ENCODE assay signal across 30 cellular contexts in genomic region chr5:171318026-171318425, GRCh38. TPM values are rescaled to one million over a fixed set of nuclear protein-coding genes. Genes with fewer than 3 reads are reported as not detected.
"Had no signal": no experiment of that assay in that cellular context is flagged by ENCODE, and none has a peak within 500 bp of the region (broad histone marks: within the 10 kb centered on the region; RNA-seq: fewer than 3 reads in every experiment).

No MANE protein-coding gene starts in this region.

- DNase-seq: activated CD4-positive, alpha-beta T cell treated with anti-CD3 and anti-CD28 coated beads, Interleukin-2, amount 10 ng/mL, durations not matched to agents 7 days and 5 days; activated CD4-positive, CD25-positive, alpha-beta regulatory T cell treated with anti-CD3 and anti-CD28 coated beads, Interleukin-2, amount 50 U/mL, for 72 hours; activated CD8-positive, alpha-beta memory T cell treated with anti-CD3 and anti-CD28 coated beads, Interleukin-2, amount 10 ng/mL, durations not matched to agents 7 days and 5 days; activated CD8-positive, alpha-beta T cell treated with anti-CD3 and anti-CD28 coated beads for 36 hours; activated naive CD4-positive, alpha-beta T cell treated with Interleukin-2 at 50 U/mL for 16 hours; activated naive CD8-positive, alpha-beta T cell treated with anti-CD3 and anti-CD28 coated beads, Interleukin-2, amount 10 ng/mL, durations not matched to agents 7 days and 5 days; activated T-cell treated with anti-CD3 and anti-CD28 coated beads for 4 hours; amniotic stem cell; esophagus squamous epithelium; heart left ventricle; left ventricle myocardium inferior; naive thymus-derived CD8-positive, alpha-beta T cell; ovary; psoas muscle; right cardiac atrium; stimulated activated CD4-positive, alpha-beta T cell treated with anti-CD3 and anti-CD28 coated beads, Interleukin-12 subunit alpha, Interleukin-12 subunit beta, amount 100 ng/mL, for 4 hours; stimulated activated CD4-positive, alpha-beta T cell treated with anti-CD3 and anti-CD28 coated beads, Interleukin-4, amount 100 ng/mL, for 4 hours; stimulated activated naive CD8-positive, alpha-beta T cell treated with anti-CD3 and anti-CD28 coated beads, Interleukin-15, Interleukin-2, amounts not matched to agents 100 U/mL and 50 U/mL, for 24 hours; T-cell had no signal

- H3K36me3 Mint-ChIP-seq: activated naive CD8-positive, alpha-beta T cell treated with anti-CD3 and anti-CD28 coated beads, Interleukin-2, amount 10 ng/mL, durations not matched to agents 7 days and 5 days; mesothelial cell of epicardium; T-cell had no signal

- H3K4me3 Mint-ChIP-seq: activated CD4-positive, alpha-beta T cell treated with anti-CD3 and anti-CD28 coated beads, Interleukin-2, amount 10 ng/mL, durations not matched to agents 7 days and 5 days; activated CD8-positive, alpha-beta memory T cell treated with anti-CD3 and anti-CD28 coated beads, Interleukin-2, amount 10 ng/mL, durations not matched to agents 7 days and 5 days; activated CD8-positive, alpha-beta T cell treated with anti-CD3 and anti-CD28 coated beads for 36 hours; activated naive CD8-positive, alpha-beta T cell treated with anti-CD3 and anti-CD28 coated beads, Interleukin-2, amount 10 ng/mL, durations not matched to agents 7 days and 5 days; central memory CD8-positive, alpha-beta T cell; mesothelial cell of epicardium; T-cell; T-helper 2 cell treated with Interferon-gamma antibody and Interleukin-4, amounts not matched to agents 5 μg/mL and 100 μg/mL, for 36 hours had no signal

- H3K27ac Mint-ChIP-seq: activated CD4-positive, alpha-beta T cell treated with anti-CD3 and anti-CD28 coated beads, Interleukin-2, amount 10 ng/mL, durations not matched to agents 7 days and 5 days; activated CD8-positive, alpha-beta memory T cell treated with anti-CD3 and anti-CD28 coated beads, Interleukin-2, amount 10 ng/mL, durations not matched to agents 7 days and 5 days; activated CD8-positive, alpha-beta T cell treated with anti-CD3 and anti-CD28 coated beads for 36 hours; activated naive CD8-positive, alpha-beta T cell treated with anti-CD3 and anti-CD28 coated beads, Interleukin-2, amount 10 ng/mL, durations not matched to agents 7 days and 5 days; mesothelial cell of epicardium; naive thymus-derived CD8-positive, alpha-beta T cell; T-cell; T-helper 2 cell treated with Interferon-gamma antibody and Interleukin-4, amounts not matched to agents 5 μg/mL and 100 μg/mL, for 36 hours had no signal

- H3K9me3 ChIP-seq: breast epithelium, esophagus squamous epithelium, gastroesophageal sphincter, heart left ventricle, left ventricle myocardium inferior, neutrophil, psoas muscle had no signal

- ATAC-seq: activated CD8-positive, alpha-beta memory T cell treated with anti-CD3 and anti-CD28 coated beads, Interleukin-2, amount 10 ng/mL, durations not matched to agents 7 days and 5 days; activated CD8-positive, alpha-beta T cell treated with anti-CD3 and anti-CD28 coated beads for 36 hours; gastroesophageal sphincter; heart left ventricle; naive thymus-derived CD8-positive, alpha-beta T cell; psoas muscle; right cardiac atrium; stimulated activated naive CD8-positive, alpha-beta T cell treated with anti-CD3 and anti-CD28 coated beads, Interleukin-15, Interleukin-2, amounts not matched to agents 100 U/mL and 50 U/mL, for 24 hours; T-cell had no signal

- H3K9me3 Mint-ChIP-seq: activated CD4-positive, alpha-beta T cell treated with anti-CD3 and anti-CD28 coated beads, Interleukin-2, amount 10 ng/mL, durations not matched to agents 7 days and 5 days; activated CD8-positive, alpha-beta T cell treated with anti-CD3 and anti-CD28 coated beads for 36 hours; activated naive CD8-positive, alpha-beta T cell treated with anti-CD3 and anti-CD28 coated beads, Interleukin-2, amount 10 ng/mL, durations not matched to agents 7 days and 5 days; central memory CD8-positive, alpha-beta T cell; mesothelial cell of epicardium; T-cell; T-helper 2 cell treated with Interferon-gamma antibody and Interleukin-4, amounts not matched to agents 5 μg/mL and 100 μg/mL, for 36 hours had no signal

- H3K27me3 ChIP-seq: ovary had no signal

- H3K4me3 ChIP-seq: breast epithelium, esophagus squamous epithelium, gastroesophageal sphincter, heart left ventricle, left ventricle myocardium inferior, ovary, psoas muscle had no signal

- H3K27ac ChIP-seq: breast epithelium, esophagus squamous epithelium, gastroesophageal sphincter, heart left ventricle, left ventricle myocardium inferior, neutrophil, ovary, psoas muscle, VCaP had no signal

- H3K36me3 ChIP-seq: breast epithelium, esophagus squamous epithelium, gastroesophageal sphincter, heart left ventricle, left ventricle myocardium inferior, neutrophil, ovary had no signal

RNA-seq across cellular contexts. Expression of gene TLX3, which starts 9.0 kb away (rescaled TPM):
- total RNA-seq: activated CD4-positive, alpha-beta T cell treated with anti-CD3 and anti-CD28 coated beads, Interleukin-2, amount 10 ng/mL, durations not matched to agents 7 days and 5 days; activated CD8-positive, alpha-beta memory T cell treated with anti-CD3 and anti-CD28 coated beads, Interleukin-2, amount 10 ng/mL, durations not matched to agents 7 days and 5 days; activated CD8-positive, alpha-beta T cell treated with anti-CD3 and anti-CD28 coated beads for 36 hours; activated naive CD8-positive, alpha-beta T cell treated with anti-CD3 and anti-CD28 coated beads, Interleukin-2, amount 10 ng/mL, durations not matched to agents 7 days and 5 days; breast epithelium; esophagus squamous epithelium; gastroesophageal sphincter; left ventricle myocardium inferior; lung microvascular endothelial cell; mesothelial cell of epicardium; naive thymus-derived CD8-positive, alpha-beta T cell; ovary; psoas muscle; right cardiac atrium; skeletal muscle tissue; subcutaneous adipose tissue; T-cell; ureter had no signal
- polyA plus RNA-seq: heart left ventricle; naive thymus-derived CD8-positive, alpha-beta T cell; psoas muscle; right cardiac atrium had no signal
